8 cellular contexts compared by ENCODE assay signal in the genomic region with DNA sequence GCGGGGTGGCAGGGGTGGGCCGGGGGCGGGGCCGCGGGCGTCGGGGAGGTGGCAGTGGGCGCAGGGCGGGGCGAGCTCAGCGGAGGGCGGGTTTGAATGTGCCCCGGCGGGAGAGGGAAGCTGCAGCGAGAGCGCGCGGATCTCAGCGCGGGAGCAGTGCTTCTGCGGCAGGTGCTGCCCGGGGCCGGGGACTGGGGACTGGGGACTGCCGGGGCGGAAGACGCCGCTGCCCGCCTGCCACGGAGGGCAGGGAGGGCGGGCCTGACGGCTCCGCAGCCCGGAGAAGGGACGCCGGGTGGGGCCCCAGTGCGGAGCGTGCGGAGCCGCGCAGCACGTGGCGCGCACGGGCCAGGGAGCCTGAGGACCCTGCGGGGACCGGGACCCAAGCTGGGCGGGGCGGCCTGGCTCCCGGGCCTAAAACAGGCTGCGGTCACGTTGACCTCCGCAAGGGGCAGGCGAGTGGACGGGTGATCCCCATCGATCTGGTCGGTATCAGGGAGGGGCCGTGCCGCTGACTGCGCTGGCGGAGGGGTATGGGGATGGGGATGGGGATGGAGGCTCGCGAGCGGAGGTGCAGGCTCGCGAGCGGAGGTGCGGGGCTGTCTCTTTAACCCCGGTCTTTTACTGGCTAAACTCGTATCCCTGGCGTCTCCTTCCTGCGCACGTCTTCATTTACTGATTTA. TPM values are rescaled to one million over a fixed set of nuclear protein-coding genes. Genes with fewer than 3 reads are reported as not detected.
A peak's percentile ranks its signal among the peaks of the same experiment; 100 is the strongest.
DNase-seq lines count a peak whose midpoint lies in the region; ATAC-seq and TF ChIP-seq lines count a peak whose summit lies in the region.

TSS of gene SLC29A1 (plus strand) at position 125 of the 683 bp plus-strand sequence. CDS start 3,719 bp downstream, outside the sequence.

- peaks cover 14% of the 10 kb centered on the region for H3K36me3 ChIP-seq in OCI-LY7 (ENCODE audit: insufficient read depth, low read length)
- peaks cover under 1% of the 10 kb centered on the region for H3K36me3 ChIP-seq in mucosa of stomach (ENCODE audit: control insufficient read depth, insufficient read depth, low read length)

- CTCF ChIA-PET in AG04450 (lab: Charles Lee): interaction anchor here (1.0 to 8.8 kb wide), 5 partner anchors 12 to 44 kb away, joined by 3 to 83 read pairs (median 4); no protein-coding TSS in a partner anchor
- CTCF ChIA-PET in OCI-LY7 (lab: Charles Lee; ENCODE audit: unreplicated experiment): interaction anchor here (0.9 to 2.5 kb wide), 5 partner anchors 11 to 33 kb away, joined by 3 to 15 read pairs (median 4); no protein-coding TSS in a partner anchor

- POLR2A ChIA-PET in AG04450 (lab: Yijun Ruan, JAX): interaction anchor here (0.6 to 3.8 kb wide), 4 partner anchors 11 to 195 kb away, joined by 3 to 23 read pairs (median 3); partner anchors contain the start of gene HSP90AB1
- POLR2A ChIA-PET in OCI-LY7 (lab: Charles Lee): interaction anchor here (0.6 to 3.9 kb wide), 11 partner anchors 9 to 164 kb away, joined by 3 to 15 read pairs (median 4); partner anchors contain the start of gene CDC5L

- no peak for DNase-seq in AG04450 (ENCODE audit: low read depth, low spot score)
- peak; percentile 28 for DNase-seq in HS-5 (ENCODE audit: low read depth)
- DNase-seq in OCI-LY7 (ENCODE audit: low spot score): peak; percentile 91
- peak; percentile 80 for DNase-seq in activated T-cell treated with anti-CD3 and anti-CD28 coated beads for 24 hours (ENCODE audit: low read depth)
- peak; percentile 69 for DNase-seq in epithelial cell of esophagus (ENCODE audit: low read depth)
- peak; percentile 74 for DNase-seq in stimulated activated CD8-positive, alpha-beta memory T cell treated with anti-CD3 and anti-CD28 coated beads, Interleukin-7, amount 100 ng/mL, for 24 hours (ENCODE audit: low read depth)

- no peaks in the 10 kb centered on the region for H3K27me3 ChIP-seq in AG04450 (ENCODE audit: control insufficient read depth, insufficient read depth, low read length)
- no peaks in the 10 kb centered on the region for H3K27me3 ChIP-seq in mucosa of stomach (ENCODE audit: control insufficient read depth, insufficient read depth, low read length)

- H3K4me2 ChIP-seq in OCI-LY7 (ENCODE audit: low read length): peak within 1 kb of the TSS; percentile 99

- H3K9me3 ChIP-seq in AG04450 (ENCODE audit: control insufficient read depth, insufficient read depth, low read length) (no peaks in the 10 kb centered on the region), OCI-LY7 (ENCODE audit: low read length) (no peaks in the 10 kb centered on the region), mucosa of stomach (ENCODE audit: control insufficient read depth, low read length) (no peaks in the 10 kb centered on the region)

- peak within 1 kb of the TSS; percentile 64 for H3K4me3 ChIP-seq in AG04450 (ENCODE audit: low read depth, low read length)
- H3K4me3 ChIP-seq in OCI-LY7 (ENCODE audit: low read depth, low read length, poor library complexity, severe bottlenecking): peak within 1 kb of the TSS; percentile 83
- peak within 1 kb of the TSS; percentile 55 for H3K4me3 ChIP-seq in epithelial cell of esophagus (ENCODE audit: low read length)
- no peak within 1 kb of the TSS for H3K4me3 ChIP-seq in mucosa of stomach (ENCODE audit: low read length)

- peaks cover 10% of the 10 kb centered on the region for H4K20me1 ChIP-seq in OCI-LY7 (ENCODE audit: insufficient read depth, low read length)

- H3K27ac ChIP-seq in AG04450 (ENCODE audit: low read depth, low read length) (no peak within 1 kb of the TSS), OCI-LY7 (ENCODE audit: low read depth, low read length, poor library complexity, severe bottlenecking) (peak within 1 kb of the TSS; percentile 71)

- H3K4me1 ChIP-seq in OCI-LY7 (ENCODE audit: insufficient read depth, low read length, poor library complexity, severe bottlenecking) (peaks cover 63% of the 10 kb centered on the region), mucosa of stomach (ENCODE audit: control insufficient read depth, insufficient read depth, low read length) (peaks cover 77% of the 10 kb centered on the region)

- ATAC-seq in GM19025 (IDR thresholded peaks at IDR 0.05; ENCODE audit: low read depth, unreplicated experiment): peak; percentile 53

- intact Hi-C loops in OCI-LY7 (cut with micrococcal nuclease; ENCODE audit: unreplicated experiment): loop anchor here (1.0 to 10.0 kb wide), 5 partner anchors 14 to 519 kb away; partner anchors contain the start of genes HSP90AB1, NFKBIE and VEGFA

- peak within 1 kb of the TSS; percentile 67 for H2AFZ ChIP-seq in OCI-LY7 (ENCODE audit: low read length)

- peaks cover 27% of the 10 kb centered on the region for H3K79me2 ChIP-seq in OCI-LY7 (ENCODE audit: insufficient read depth, low read depth, low read length)

- peak within 1 kb of the TSS; percentile 41 for H3K9ac ChIP-seq in mucosa of stomach (ENCODE audit: low read length)

- TF ChIP-seq CTCF in AG04450 (IDR thresholded peaks at IDR 0.05; ENCODE audit: low read depth, low read length): peak; percentile 10; the same call in 1 of the 2 replicates
- no peak for TF ChIP-seq CTCF in OCI-LY7 (conservative IDR thresholded peaks at IDR 0.05; ENCODE audit: low read length)
- TF ChIP-seq CTCF in epithelial cell of esophagus (IDR thresholded peaks at IDR 0.05; ENCODE audit: insufficient read depth, low read depth, low read length, missing control alignments): no peak

- BruUV-seq in OCI-LY7 (replicated peaks; lab: Mats Ljungman, UMichigan): no TSS peak

- H3K9me2 ChIP-seq in OCI-LY7 (ENCODE audit: insufficient read depth, low read length): no peaks in the 10 kb centered on the region

RNA-seq across cellular contexts. Expression of gene SLC29A1, which starts in this region (rescaled TPM):
- polyA plus RNA-seq in AG04450 (2011; rRNA removed): 13.2 and 14.9 TPM in 2 replicates
- 15.6 and 19.6 TPM in 2 replicates for polyA minus RNA-seq in AG04450 (2011; rRNA and poly(A)+ RNA removed)
- total RNA-seq in OCI-LY7 (2014; rRNA removed; shearing (Covaris generic)): 51.5 and 52.6 TPM in 2 replicates
- total RNA-seq in OCI-LY7 (2022): 54.1 and 64.6 TPM in 2 replicates
